ENCODE assay signal across 22 cellular contexts in genomic region chr5:61279725-61280124, GRCh38. TPM values are rescaled to one million over a fixed set of nuclear protein-coding genes. Genes with fewer than 3 reads are reported as not detected.
A peak's percentile ranks its signal among the peaks of the same experiment; 100 is the strongest.
DNase-seq lines count a peak whose midpoint lies in the region; ATAC-seq, FAIRE-seq and TF ChIP-seq lines count a peak whose summit lies in the region.
"Had no signal": no experiment of that assay in that cellular context is flagged by ENCODE, and none has a peak within 500 bp of the region (broad histone marks: within the 10 kb centered on the region; RNA-seq: fewer than 3 reads in every experiment).

No MANE protein-coding gene starts in this region.

- dilution Hi-C loops in keratinocyte (cut with MboI; ENCODE audit: extremely low pct_ligation_motif_present, low sequenced_read_pairs), result no loop called here

- H3K4me2 ChIP-seq in keratinocyte (ENCODE audit: control insufficient read depth, extremely low read depth, insufficient read depth, low read depth, low read length), result peak overlapping the region; percentile 68

- intact Hi-C loops in activated CD4-positive, alpha-beta T cell treated with anti-CD3 and anti-CD28 coated beads, Interleukin-2, amount 10 ng/mL, durations not matched to agents 24 days and 14 days (cut with micrococcal nuclease), result loop anchor here (2.0 to 10.0 kb wide), 5 partner anchors 51 to 235 kb away; partner anchors contain the start of gene SMIM15
- intact Hi-C loops in thyroid gland (cut with DNase I) (no loop called here), ascending aorta (cut with DNase I) (no loop called here)

- DNase-seq in activated CD4-positive, alpha-beta T cell treated with anti-CD3 and anti-CD28 coated beads, Interleukin-2, amount 10 ng/mL, durations not matched to agents 24 days and 14 days, result peak; percentile 34
- DNase-seq in activated CD4-positive, alpha-beta T cell treated with anti-CD3 and anti-CD28 coated beads, Interleukin-2, amount 50 U/mL, for 1 hour, result no peak
- DNase-seq in NCI-H69 (lab: John Stamatoyannopoulos, UW), result peak; percentile 67
- DNase-seq in keratinocyte (ENCODE audit: low read depth, low spot score), result no peak
- no peak for DNase-seq in thyroid gland
- DNase-seq in ascending aorta (ENCODE audit: low spot score in 2 of 2), result no peak
- no peak for DNase-seq in AG08396 (ENCODE audit: low spot score)
- DNase-seq: GF-D8, posterior cingulate gyrus, sigmoid colon had no signal

- no peak overlapping the region for H2AFZ ChIP-seq in keratinocyte (ENCODE audit: control insufficient read depth, low read length)

- H3K4me1 ChIP-seq in keratinocyte (ENCODE audit: control insufficient read depth, extremely low read depth, insufficient read depth, low read length) (peaks cover 42% of the 10 kb centered on the region), thyroid gland (peaks cover 27 to 38% of the 10 kb centered on the region in 2 donors), ascending aorta (no peaks in the 10 kb centered on the region)

- H3K27me3 ChIP-seq in keratinocyte (ENCODE audit: control insufficient read depth, extremely low read depth, insufficient read depth, low read length), result no peaks in the 10 kb centered on the region
- H3K27me3 ChIP-seq in thyroid gland, result no peaks in the 10 kb centered on the region
- H3K27me3 ChIP-seq in ascending aorta, result no peaks in the 10 kb centered on the region
- H3K27me3 ChIP-seq: sigmoid colon, suprapubic skin had no signal

- peak overlapping the region in 1 of 3 experiments; percentile 14 for H3K4me3 ChIP-seq in keratinocyte (ENCODE audit: control insufficient read depth in 2 of 3, extremely low read depth in 1 of 3, insufficient read depth in 2 of 3, low read depth in 1 of 3, low read length in 3 of 3)
- H3K4me3 ChIP-seq in thyroid gland (replicated peaks in 1 of 3), result no peak overlapping the region
- H3K4me3 ChIP-seq in ascending aorta, result no peak overlapping the region
- H3K4me3 ChIP-seq: A549, coronary artery, K562, lung, sigmoid colon, suprapubic skin had no signal

- H3K9ac ChIP-seq in keratinocyte (ENCODE audit: control insufficient read depth, extremely low read depth, insufficient read depth, low read length), result peak overlapping the region; percentile 38

- TF ChIP-seq CTCF in keratinocyte (optimal IDR thresholded peaks at IDR 0.05 in 1 of 3, IDR thresholded peaks at IDR 0.05 in 1 of 3, conservative IDR thresholded peaks at IDR 0.05 in 1 of 3; ENCODE audit: extremely low read depth in 1 of 3, insufficient read depth in 2 of 3, low read length in 3 of 3) (no peak), thyroid gland (IDR thresholded peaks at IDR 0.05) (no peak), ascending aorta (IDR thresholded peaks at IDR 0.05) (no peak)

- H4K20me1 ChIP-seq in keratinocyte (ENCODE audit: control insufficient read depth, extremely low read depth, insufficient read depth, low read length), result no peaks in the 10 kb centered on the region

- FAIRE-seq in keratinocyte (lab: Jason Lieb, UNC), result peak; percentile 72
- FAIRE-seq: A549, bronchial epithelial cell, K562, TTC549 had no signal

- H3K36me3 Mint-ChIP-seq in activated CD4-positive, alpha-beta T cell treated with anti-CD3 and anti-CD28 coated beads, Interleukin-2, amount 10 ng/mL, durations not matched to agents 24 days and 14 days (ENCODE audit: low read depth), result no peaks in the 10 kb centered on the region
- H3K36me3 Mint-ChIP-seq: CD4-positive, CD25-positive, alpha-beta regulatory T cell; naive thymus-derived CD8-positive, alpha-beta T cell had no signal

- WGBS in thyroid gland, 2 donors, result 41 to 44% methylated on average over 2 of the region's 2 CpGs

- no peak overlapping the region for H3K27ac Mint-ChIP-seq in activated CD4-positive, alpha-beta T cell treated with anti-CD3 and anti-CD28 coated beads, Interleukin-2, amount 10 ng/mL, durations not matched to agents 24 days and 14 days
- H3K27ac Mint-ChIP-seq: activated naive CD8-positive, alpha-beta T cell treated with anti-CD3 and anti-CD28 coated beads for 36 hours; activated T-helper 2 cell treated with anti-CD3 and anti-CD28 coated beads, Interferon-gamma antibody, Interleukin-2, Interleukin-4, amounts not matched to agents 10 μg/mL and 5 μg/mL and 100 μg/mL, durations not matched to agents 14 hours and 24 hours and 36 hours; CD4-positive, CD25-positive, alpha-beta regulatory T cell; naive thymus-derived CD8-positive, alpha-beta T cell had no signal

- H3K36me3 ChIP-seq in keratinocyte (ENCODE audit: control insufficient read depth in 2 of 2, extremely low read depth in 1 of 2, insufficient read depth in 2 of 2, low read length in 2 of 2) (no peaks in the 10 kb centered on the region), thyroid gland (no peaks in the 10 kb centered on the region), ascending aorta (no peaks in the 10 kb centered on the region)
- H3K36me3 ChIP-seq: sigmoid colon, suprapubic skin had no signal

- peak overlapping the region; percentile 53 for H3K27ac ChIP-seq in keratinocyte (ENCODE audit: control insufficient read depth, insufficient read depth, low read length)
- H3K27ac ChIP-seq in thyroid gland, result peak overlapping the region; percentile 7 to 70 (median 68)
- no peak overlapping the region for H3K27ac ChIP-seq in ascending aorta
- H3K27ac ChIP-seq: A549, coronary artery, suprapubic skin had no signal

- no peak for ATAC-seq in GM21423 (IDR thresholded peaks at IDR 0.05; ENCODE audit: unreplicated experiment)
- ATAC-seq: A549, K562 had no signal

- H3K27me3 Mint-ChIP-seq in activated CD4-positive, alpha-beta T cell treated with anti-CD3 and anti-CD28 coated beads, Interleukin-2, amount 10 ng/mL, durations not matched to agents 24 days and 14 days, result no peaks in the 10 kb centered on the region
- H3K27me3 Mint-ChIP-seq: activated naive CD8-positive, alpha-beta T cell treated with anti-CD3 and anti-CD28 coated beads for 36 hours; CD4-positive, CD25-positive, alpha-beta regulatory T cell had no signal

- TF ChIP-seq POLR2A in thyroid gland (IDR thresholded peaks at IDR 0.05), result no peak

- peaks cover 3% of the 10 kb centered on the region for H3K9me3 Mint-ChIP-seq in activated CD4-positive, alpha-beta T cell treated with anti-CD3 and anti-CD28 coated beads, Interleukin-2, amount 10 ng/mL, durations not matched to agents 24 days and 14 days
- H3K9me3 Mint-ChIP-seq: activated naive CD8-positive, alpha-beta T cell treated with anti-CD3 and anti-CD28 coated beads for 36 hours; activated T-helper 2 cell treated with anti-CD3 and anti-CD28 coated beads, Interferon-gamma antibody, Interleukin-2, Interleukin-4, amounts not matched to agents 10 μg/mL and 5 μg/mL and 100 μg/mL, durations not matched to agents 14 hours and 24 hours and 36 hours; CD4-positive, CD25-positive, alpha-beta regulatory T cell; naive thymus-derived CD8-positive, alpha-beta T cell had no signal

- H3K9me3 ChIP-seq in keratinocyte (ENCODE audit: control insufficient read depth, low read depth, low read length) (no peaks in the 10 kb centered on the region), thyroid gland (no peaks in the 10 kb centered on the region), ascending aorta (no peaks in the 10 kb centered on the region)
- H3K9me3 ChIP-seq: A549, sigmoid colon, suprapubic skin had no signal

- H3K4me1 Mint-ChIP-seq in activated CD4-positive, alpha-beta T cell treated with anti-CD3 and anti-CD28 coated beads, Interleukin-2, amount 10 ng/mL, durations not matched to agents 24 days and 14 days, result peaks cover 26% of the 10 kb centered on the region

- H3K79me2 ChIP-seq in keratinocyte (ENCODE audit: control insufficient read depth, insufficient read depth, low read length), result no peaks in the 10 kb centered on the region

- H3K4me3 Mint-ChIP-seq in activated CD4-positive, alpha-beta T cell treated with anti-CD3 and anti-CD28 coated beads, Interleukin-2, amount 10 ng/mL, durations not matched to agents 24 days and 14 days, result no peak overlapping the region
- H3K4me3 Mint-ChIP-seq: activated naive CD8-positive, alpha-beta T cell treated with anti-CD3 and anti-CD28 coated beads for 36 hours; CD4-positive, CD25-positive, alpha-beta regulatory T cell; naive thymus-derived CD8-positive, alpha-beta T cell had no signal

- H3K9me1 ChIP-seq in keratinocyte (ENCODE audit: control insufficient read depth, extremely low read depth, insufficient read depth, low read length), result no peaks in the 10 kb centered on the region

RNA-seq across cellular contexts. Expression of gene ZSWIM6, which starts 52.3 kb away (rescaled TPM):
- 7.4 and 7.9 TPM in 2 replicates for total RNA-seq in activated CD4-positive, alpha-beta T cell treated with anti-CD3 and anti-CD28 coated beads, Interleukin-2, amount 10 ng/mL, durations not matched to agents 24 days and 14 days
- 8.6 to 10.8 TPM (median 9.9 TPM) in 3 replicates for polyA plus RNA-seq in keratinocyte
- polyA plus RNA-seq in keratinocyte (2011; ENCODE audit: low read depth), result 4.0 TPM
- polyA plus RNA-seq in keratinocyte (2011; cell fraction: cytosol; rRNA removed), result 3.8 and 5.9 TPM in 2 replicates
- polyA plus RNA-seq in keratinocyte (2011; cell fraction: nucleus; rRNA removed), result 22.8 TPM in 2 replicates
- polyA plus RNA-seq in keratinocyte (2012; ENCODE audit: low replicate concordance), result 5.3 and 8.5 TPM in 2 replicates
- 13.6 to 25.3 TPM (median 22.6 TPM) in 3 replicates for polyA minus RNA-seq in keratinocyte
- polyA minus RNA-seq in keratinocyte (2011; cell fraction: cytosol; rRNA and poly(A)+ RNA removed), result 8.1 TPM
- 22.2 and 34.2 TPM in 2 replicates for polyA minus RNA-seq in keratinocyte (2011; cell fraction: nucleus; rRNA and poly(A)+ RNA removed)
- 10 to 100 TPM; 11.8 to 20.1 (median 14.5) TPM for total RNA-seq in thyroid gland
- total RNA-seq in ascending aorta, result 8.8 TPM

Comparison
In these comparisons a context has a peak if more than half of its experiments do, and no peak if none do; other contexts are left out.
1. DNase-seq: peak in activated CD4-positive, alpha-beta T cell treated with anti-CD3 and anti-CD28 coated beads, Interleukin-2, amount 10 ng/mL, durations not matched to agents 24 days and 14 days (single experiment) and NCI-H69 (single experiment); none in activated CD4-positive, alpha-beta T cell treated with anti-CD3 and anti-CD28 coated beads, Interleukin-2, amount 50 U/mL, for 1 hour (single experiment), keratinocyte (single experiment), thyroid gland (0 of 2), ascending aorta (0 of 2) and AG08396 (single experiment).
2. H3K27ac ChIP-seq: peak in keratinocyte (single experiment) and thyroid gland (3 of 3); none in ascending aorta (0 of 2).